In genomic region chr12:2126676-2127406, GRCh38 we compare ENCODE assay signal across 16 cellular contexts.
A peak's percentile ranks its signal among the peaks of the same experiment; 100 is the strongest.
DNase-seq lines count a peak whose midpoint lies in the region; ATAC-seq and TF ChIP-seq lines count a peak whose summit lies in the region.
"Had no signal": no experiment of that assay in that cellular context is flagged by ENCODE, and none has a peak within 500 bp of the region (broad histone marks: within the 10 kb centered on the region; RNA-seq: fewer than 3 reads in every experiment).

No MANE protein-coding gene starts in this region.

- H3K4me1 ChIP-seq in ascending aorta: peaks cover 7 to 16% of the 10 kb centered on the region in 2 donors
- peaks cover 47% of the 10 kb centered on the region for H3K4me1 ChIP-seq in left ventricle myocardium inferior
- H3K4me1 ChIP-seq in prostate gland (replicated peaks): no peaks in the 10 kb centered on the region
- H3K4me1 ChIP-seq in transverse colon: peaks cover 0 to 3% (median 0%) of the 10 kb centered on the region in 4 donors
- H3K4me1 ChIP-seq: Caco-2 had no signal

- no peak overlapping the region for H3K4me3 Mint-ChIP-seq in naive thymus-derived CD8-positive, alpha-beta T cell
- H3K4me3 Mint-ChIP-seq: CD4-positive, CD25-positive, alpha-beta regulatory T cell had no signal

- no peak for TF ChIP-seq EP300 in transverse colon (IDR thresholded peaks at IDR 0.05; ENCODE audit: low read depth)

- no peak for DNase-seq in ascending aorta (ENCODE audit: low spot score in 2 of 2)
- DNase-seq in left ventricle myocardium inferior: no peak
- peak; percentile 16 for DNase-seq in prostate gland (ENCODE audit: low spot score)
- DNase-seq in transverse colon: no peak
- no peak for DNase-seq in naive thymus-derived CD8-positive, alpha-beta T cell
- no peak for DNase-seq in HUDEP-2 (lab: John Stamatoyannopoulos, UW; ENCODE audit: unreplicated experiment in 76 of 76)
- DNase-seq: ACHN; AML-193; CD4-positive, CD25-positive, alpha-beta regulatory T cell; DMS153; GOT3; NCI-H187; NCI-H69 had no signal

- no peak for ATAC-seq in naive thymus-derived CD8-positive, alpha-beta T cell
- ATAC-seq in GM21723 (IDR thresholded peaks at IDR 0.05; ENCODE audit: unreplicated experiment): no peak

- H3K9me3 Mint-ChIP-seq in naive thymus-derived CD8-positive, alpha-beta T cell: no peaks in the 10 kb centered on the region

- H3K27me3 Mint-ChIP-seq in naive thymus-derived CD8-positive, alpha-beta T cell: peaks cover 0 to 5% (median 0%) of the 10 kb centered on the region in 5 donors

- no peaks in the 10 kb centered on the region for H3K36me3 Mint-ChIP-seq in naive thymus-derived CD8-positive, alpha-beta T cell
- H3K36me3 Mint-ChIP-seq: CD4-positive, CD25-positive, alpha-beta regulatory T cell had no signal

- POLR2A ChIA-PET in naive thymus-derived CD8-positive, alpha-beta T cell (lab: Charles Lee): no interaction called here

- H3K27ac Mint-ChIP-seq in naive thymus-derived CD8-positive, alpha-beta T cell: no peak overlapping the region
- H3K27ac Mint-ChIP-seq: CD4-positive, CD25-positive, alpha-beta regulatory T cell had no signal

- TF ChIP-seq CTCF in ascending aorta (IDR thresholded peaks at IDR 0.05) (no peak), left ventricle myocardium inferior (IDR thresholded peaks at IDR 0.05; ENCODE audit: borderline replicate concordance) (no peak), prostate gland (IDR thresholded peaks at IDR 0.05) (no peak), transverse colon (IDR thresholded peaks at IDR 0.05) (no peak)

- H3K27ac ChIP-seq in ascending aorta (peak overlapping the region; percentile 29 to 67), left ventricle myocardium inferior (replicated peaks) (peak overlapping the region; percentile 53), prostate gland (no peak overlapping the region), transverse colon (peak overlapping the region; percentile 34 to 79 (median 58))
- H3K27ac ChIP-seq: RWPE1 had no signal

- H3K36me3 ChIP-seq in ascending aorta (no peaks in the 10 kb centered on the region), left ventricle myocardium inferior (peaks cover 15% of the 10 kb centered on the region), prostate gland (no peaks in the 10 kb centered on the region), transverse colon (no peaks in the 10 kb centered on the region)

- 65% methylated on average over 8 of the region's 8 CpGs for WGBS in prostate gland
- 78% methylated on average over 7 of the region's 8 CpGs; no CpG with 5 or more reads in 1 of the 2 donors for WGBS in transverse colon (ENCODE audit: low coverage in 1 of 2), 2 donors

- TF ChIP-seq POLR2A in prostate gland (IDR thresholded peaks at IDR 0.05) (no peak), transverse colon (IDR thresholded peaks at IDR 0.05) (no peak)

- no peaks in the 10 kb centered on the region for H3K27me3 ChIP-seq in ascending aorta
- H3K27me3 ChIP-seq in left ventricle myocardium inferior (ENCODE audit: low read depth): no peaks in the 10 kb centered on the region
- no peaks in the 10 kb centered on the region for H3K27me3 ChIP-seq in prostate gland (replicated peaks; ENCODE audit: insufficient read depth)
- no peaks in the 10 kb centered on the region for H3K27me3 ChIP-seq in transverse colon

- intact Hi-C loops in ascending aorta (cut with DNase I) (no loop called here), left ventricle myocardium inferior (cut with micrococcal nuclease) (no loop called here), prostate gland (cut with DNase I) (no loop called here), transverse colon (cut with DNase I; ENCODE audit: low total_unique reads) (no loop called here)

- H3K4me3 ChIP-seq in ascending aorta: no peak overlapping the region
- H3K4me3 ChIP-seq in left ventricle myocardium inferior: no peak overlapping the region
- H3K4me3 ChIP-seq in prostate gland: no peak overlapping the region
- H3K4me3 ChIP-seq in transverse colon: no peak overlapping the region

- H3K9me3 ChIP-seq in ascending aorta: no peaks in the 10 kb centered on the region
- H3K9me3 ChIP-seq in left ventricle myocardium inferior (replicated peaks): no peaks in the 10 kb centered on the region
- H3K9me3 ChIP-seq in prostate gland: no peaks in the 10 kb centered on the region
- H3K9me3 ChIP-seq in transverse colon: no peaks in the 10 kb centered on the region
- H3K9me3 ChIP-seq: Caco-2 had no signal

- in situ Hi-C loops in transverse colon (cut with MboI; ENCODE audit: low pct_ligation_motif_present in 1 of 4, low pct_unique_long_range_greater_than_20kb in 1 of 4, low sequenced_read_pairs in 3 of 4): no loop called here

- no peaks in the 10 kb centered on the region for H3K4me1 Mint-ChIP-seq in naive thymus-derived CD8-positive, alpha-beta T cell
- H3K4me1 Mint-ChIP-seq: CD4-positive, CD25-positive, alpha-beta regulatory T cell had no signal

Comparison
In these comparisons a context has a peak if more than half of its experiments do, and no peak if none do; other contexts are left out.
1. H3K27ac ChIP-seq: peak in ascending aorta (2 of 2), left ventricle myocardium inferior (single experiment) and transverse colon (4 of 4); none in prostate gland (0 of 2).